Comparison of ENCODE assay signal across 12 cellular contexts in the genomic region with DNA sequence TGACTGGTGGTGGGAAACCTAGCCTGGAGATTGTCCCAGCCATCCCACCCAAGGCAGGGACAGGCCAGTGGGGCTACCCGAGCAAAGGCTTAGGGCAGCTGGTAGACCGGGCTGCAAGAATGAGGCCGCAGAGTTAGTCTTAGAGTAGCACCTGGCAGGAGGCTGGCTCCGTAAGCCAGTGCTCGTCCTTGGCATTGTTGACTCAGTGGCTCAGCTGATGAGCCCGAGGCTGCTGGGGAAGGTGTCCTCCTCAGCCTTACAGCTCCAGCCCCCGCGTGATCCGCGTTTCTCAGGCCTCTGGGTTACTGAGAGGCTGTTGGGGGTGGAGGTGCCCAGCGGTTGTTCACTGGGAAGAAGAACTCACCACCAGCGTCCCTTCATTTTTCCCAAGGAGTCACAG. TPM values are rescaled to one million over a fixed set of nuclear protein-coding genes. Genes with fewer than 3 reads are reported as not detected.
A peak's percentile ranks its signal among the peaks of the same experiment; 100 is the strongest.
DNase-seq lines count a peak whose midpoint lies in the region; ATAC-seq and TF ChIP-seq lines count a peak whose summit lies in the region.
"Had no signal": no experiment of that assay in that cellular context is flagged by ENCODE, and none has a peak within 500 bp of the region (broad histone marks: within the 10 kb centered on the region; RNA-seq: fewer than 3 reads in every experiment).

No MANE protein-coding gene starts in this region.

- in situ Hi-C loops in brain microvascular endothelial cell (cut with HindIII; ENCODE audit: low pct_ligation_motif_present, low sequenced_read_pairs) = no loop called here

- peak overlapping the region; percentile 91 for H3K27ac ChIP-seq in KMS-11
- H3K27ac ChIP-seq in brain microvascular endothelial cell = no peak overlapping the region

- peaks cover 71% of the 10 kb centered on the region for H3K4me1 Mint-ChIP-seq in activated CD8-positive, alpha-beta memory T cell treated with anti-CD3 and anti-CD28 coated beads, Interleukin-2, amount 10 ng/mL, durations not matched to agents 7 days and 5 days
- peaks cover 82% of the 10 kb centered on the region for H3K4me1 Mint-ChIP-seq in brain

- no peaks in the 10 kb centered on the region for H4K20me1 ChIP-seq in KMS-11 (ENCODE audit: insufficient read depth)

- H2AFZ ChIP-seq in KMS-11 (ENCODE audit: low read depth) = no peak overlapping the region

- TF ChIP-seq CTCF in KMS-11 (conservative IDR thresholded peaks at IDR 0.05; ENCODE audit: low read depth, low read length) (no peak), brain (conservative IDR thresholded peaks at IDR 0.05) (no peak), brain microvascular endothelial cell (IDR thresholded peaks at IDR 0.05; ENCODE audit: low read depth, low read length, missing control alignments) (no peak)

- H3K79me2 ChIP-seq in KMS-11 (ENCODE audit: insufficient read depth, low read depth) = peaks cover 68% of the 10 kb centered on the region; the same call in 1 of the 2 replicates

- peaks cover 89% of the 10 kb centered on the region for H3K4me1 ChIP-seq in KMS-11 (ENCODE audit: low read depth, poor library complexity, severe bottlenecking)

- H3K27me3 Mint-ChIP-seq in activated CD8-positive, alpha-beta memory T cell treated with anti-CD3 and anti-CD28 coated beads, Interleukin-2, amount 10 ng/mL, durations not matched to agents 7 days and 5 days = no peaks in the 10 kb centered on the region
- peaks cover 1% of the 10 kb centered on the region for H3K27me3 Mint-ChIP-seq in brain
- H3K27me3 Mint-ChIP-seq: activated B cell treated with CpG ODN at 0.5 μM for 24 hours had no signal

- ATAC-seq in activated CD8-positive, alpha-beta memory T cell treated with anti-CD3 and anti-CD28 coated beads, Interleukin-2, amount 10 ng/mL, durations not matched to agents 7 days and 5 days = peak; percentile 10
- ATAC-seq in GM18907 (IDR thresholded peaks at IDR 0.05; ENCODE audit: unreplicated experiment) (no peak), GM19467 (IDR thresholded peaks at IDR 0.05; ENCODE audit: unreplicated experiment) (no peak)

- CTCF ChIA-PET in activated CD8-positive, alpha-beta memory T cell treated with anti-CD3 and anti-CD28 coated beads, Interleukin-2, amount 10 ng/mL, durations not matched to agents 7 days and 5 days (lab: Charles Lee) = interaction anchor here (1.5 to 2.6 kb wide), 5 partner anchors 9 to 132 kb away, joined by 3 to 12 read pairs (median 6); no protein-coding TSS in a partner anchor

- H3K36me3 ChIP-seq in KMS-11 (ENCODE audit: insufficient read depth) (no peaks in the 10 kb centered on the region), brain microvascular endothelial cell (replicated peaks) (no peaks in the 10 kb centered on the region)

- no peak overlapping the region for H3K4me3 Mint-ChIP-seq in activated CD8-positive, alpha-beta memory T cell treated with anti-CD3 and anti-CD28 coated beads, Interleukin-2, amount 10 ng/mL, durations not matched to agents 7 days and 5 days
- no peak overlapping the region for H3K4me3 Mint-ChIP-seq in brain

- DNase-seq in activated CD8-positive, alpha-beta memory T cell treated with anti-CD3 and anti-CD28 coated beads, Interleukin-2, amount 10 ng/mL, durations not matched to agents 7 days and 5 days = no peak
- DNase-seq in activated CD8-positive, alpha-beta memory T cell treated with anti-CD3 and anti-CD28 coated beads for 24 hours = no peak
- peak; percentile 37 for DNase-seq in stimulated activated CD8-positive, alpha-beta memory T cell treated with anti-CD3 and anti-CD28 coated beads, Interleukin-4, amount 100 ng/mL, for 48 hours
- DNase-seq in brain microvascular endothelial cell = no peak
- DNase-seq: activated B cell treated with CpG ODN at 0.5 μM for 24 hours, NCI-H1048, small intestine had no signal

- no peaks in the 10 kb centered on the region for H3K9me3 Mint-ChIP-seq in activated CD8-positive, alpha-beta memory T cell treated with anti-CD3 and anti-CD28 coated beads, Interleukin-2, amount 10 ng/mL, durations not matched to agents 7 days and 5 days (ENCODE audit: low read depth)
- H3K9me3 Mint-ChIP-seq in brain = no peaks in the 10 kb centered on the region
- H3K9me3 Mint-ChIP-seq: activated B cell treated with CpG ODN at 0.5 μM for 24 hours, CD14-positive monocyte had no signal

- H3K4me3 ChIP-seq in KMS-11 (IDR thresholded peaks at IDR 0.05; ENCODE audit: insufficient read depth, low read depth, low read length) (no peak overlapping the region), brain microvascular endothelial cell (ENCODE audit: low read depth, low read length) (no peak overlapping the region)

- peak overlapping the region; percentile 52; the same call in 1 of the 2 replicates for H3K9ac ChIP-seq in KMS-11

- no peaks in the 10 kb centered on the region for H3K27me3 ChIP-seq in KMS-11 (ENCODE audit: insufficient read depth, low read depth)
- H3K27me3 ChIP-seq in brain microvascular endothelial cell (replicated peaks) = no peaks in the 10 kb centered on the region

- H3K4me2 ChIP-seq in KMS-11 = peak overlapping the region; percentile 100

- H3K27ac Mint-ChIP-seq in activated CD8-positive, alpha-beta memory T cell treated with anti-CD3 and anti-CD28 coated beads, Interleukin-2, amount 10 ng/mL, durations not matched to agents 7 days and 5 days = peak overlapping the region; percentile 66
- peak overlapping the region; percentile 27 to 86 (median 72) for H3K27ac Mint-ChIP-seq in brain

- H3K36me3 Mint-ChIP-seq in activated CD8-positive, alpha-beta memory T cell treated with anti-CD3 and anti-CD28 coated beads, Interleukin-2, amount 10 ng/mL, durations not matched to agents 7 days and 5 days = peaks cover 4% of the 10 kb centered on the region
- H3K36me3 Mint-ChIP-seq in brain = no peaks in the 10 kb centered on the region

RNA-seq across cellular contexts. Expression of a gene that starts 24.7 kb away (rescaled TPM):
- total RNA-seq in activated CD8-positive, alpha-beta memory T cell treated with anti-CD3 and anti-CD28 coated beads, Interleukin-2, amount 10 ng/mL, durations not matched to agents 7 days and 5 days = 10 to 100 TPM; 18.7 to 30.0 TPM
- 59.2 TPM for polyA plus RNA-seq in brain (ENCODE audit: insufficient read depth, low read depth, low replicate concordance)

RNA-seq across cellular contexts. Expression of a gene that starts 38.6 kb away (rescaled TPM):
- total RNA-seq in activated CD8-positive, alpha-beta memory T cell treated with anti-CD3 and anti-CD28 coated beads, Interleukin-2, amount 10 ng/mL, durations not matched to agents 7 days and 5 days = 10 to 100 TPM; 26.2 to 34.4 TPM
- polyA plus RNA-seq in brain (ENCODE audit: insufficient read depth, low read depth, low replicate concordance) = 20.6 TPM

RNA-seq across cellular contexts. Expression of a gene that starts 41.4 kb away (rescaled TPM):
- 1 to 10 TPM; 5.3 to 9.5 TPM for total RNA-seq in activated CD8-positive, alpha-beta memory T cell treated with anti-CD3 and anti-CD28 coated beads, Interleukin-2, amount 10 ng/mL, durations not matched to agents 7 days and 5 days
- 2.1 TPM for polyA plus RNA-seq in brain (ENCODE audit: insufficient read depth, low read depth, low replicate concordance)

RNA-seq across cellular contexts. Expression of a gene that starts 43.1 kb away (rescaled TPM):
- under 1 TPM; 0.14 to 0.18 TPM for total RNA-seq in activated CD8-positive, alpha-beta memory T cell treated with anti-CD3 and anti-CD28 coated beads, Interleukin-2, amount 10 ng/mL, durations not matched to agents 7 days and 5 days
- polyA plus RNA-seq in brain (ENCODE audit: insufficient read depth, low read depth, low replicate concordance) = 0.42 TPM
- polyA plus RNA-seq: CD14-positive monocyte had no signal
